16 cellular contexts compared by ENCODE assay signal in genomic region chr9:133339641-133340040, GRCh38. TPM values are rescaled to one million over a fixed set of nuclear protein-coding genes. Genes with fewer than 3 reads are reported as not detected.
A peak's percentile ranks its signal among the peaks of the same experiment; 100 is the strongest.
DNase-seq lines count a peak whose midpoint lies in the region; ATAC-seq, FAIRE-seq and TF ChIP-seq lines count a peak whose summit lies in the region.
"Had no signal": no experiment of that assay in that cellular context is flagged by ENCODE, and none has a peak within 500 bp of the region (broad histone marks: within the 10 kb centered on the region; RNA-seq: fewer than 3 reads in every experiment).

No MANE protein-coding gene starts in this region.

- DNase-seq in activated T-cell treated with anti-CD3 and anti-CD28 coated beads, Interleukin-2, amount 50 U/mL, for 24 hours, result no peak
- DNase-seq in activated T-cell treated with anti-CD3 and anti-CD28 coated beads, Interleukin-2, amount 50 U/mL, for 4 hours, result no peak
- DNase-seq in T-helper 17 cell (no peak), kidney (peak; percentile 10), GF-D8 (lab: John Stamatoyannopoulos, UW) (no peak), AG08395 (ENCODE audit: low spot score) (no peak), PC-9 (no peak)
- no peak for DNase-seq in stimulated activated naive B cell treated with anti-CD40 and anti-IgM and Interleukin-4, amounts not matched to agents 10 μg/mL and 1 μg/mL and 100 μg/mL, for 72 hours
- DNase-seq: activated gamma-delta T cell, body of pancreas, NCI-H1436 treated with DMSO at 0.1 percent for 48 hours, NCI-H82, upper lobe of left lung had no signal

- H3K4me3 Mint-ChIP-seq in activated T-cell treated with anti-CD3 and anti-CD28 coated beads, Interleukin-2, amount 50 U/mL, for 24 hours, result no peak overlapping the region
- no peak overlapping the region for H3K4me3 Mint-ChIP-seq in activated T-cell treated with anti-CD3 and anti-CD28 coated beads, Interleukin-2, amount 50 U/mL, for 4 hours
- no peak overlapping the region for H3K4me3 Mint-ChIP-seq in T-helper 17 cell
- peak overlapping the region in 1 of 2 donors; percentile 37 for H3K4me3 Mint-ChIP-seq in stimulated activated naive B cell treated with anti-CD40 and anti-IgM and Interleukin-4, amounts not matched to agents 10 μg/mL and 1 μg/mL and 100 μg/mL, for 72 hours

- H3K4me1 ChIP-seq in kidney (ENCODE audit: control insufficient read depth in 1 of 2, insufficient read depth in 1 of 2, low read depth in 1 of 2, low read length in 2 of 2) (peaks cover 0 to 10% of the 10 kb centered on the region in 2 donors), PC-9 (replicated peaks; ENCODE audit: insufficient read depth) (peaks cover 3% of the 10 kb centered on the region)

- H3K36me3 ChIP-seq in kidney (ENCODE audit: control insufficient read depth in 1 of 2, insufficient read depth in 2 of 2, low read length in 2 of 2) (peaks cover 7 to 18% of the 10 kb centered on the region in 2 donors), PC-9 (ENCODE audit: low read depth) (no peaks in the 10 kb centered on the region; the same call in 1 of the 2 replicates)

- H3K9me2 ChIP-seq in PC-9 (ENCODE audit: insufficient read depth), result no peaks in the 10 kb centered on the region

- H3K9me3 Mint-ChIP-seq in activated T-cell treated with anti-CD3 and anti-CD28 coated beads, Interleukin-2, amount 50 U/mL, for 24 hours, result no peaks in the 10 kb centered on the region
- H3K9me3 Mint-ChIP-seq in activated T-cell treated with anti-CD3 and anti-CD28 coated beads, Interleukin-2, amount 50 U/mL, for 4 hours, result no peaks in the 10 kb centered on the region
- peaks cover 0 to 4% of the 10 kb centered on the region in 2 donors for H3K9me3 Mint-ChIP-seq in stimulated activated naive B cell treated with anti-CD40 and anti-IgM and Interleukin-4, amounts not matched to agents 10 μg/mL and 1 μg/mL and 100 μg/mL, for 72 hours
- H3K9me3 Mint-ChIP-seq: nephron had no signal

- BruUV-seq in PC-9 (replicated peaks; lab: Mats Ljungman, UMichigan), result no TSS peak

- TF ChIP-seq CTCF in kidney (IDR thresholded peaks at IDR 0.05; ENCODE audit: borderline replicate concordance, extremely low read depth, insufficient read depth) (no peak), PC-9 (conservative IDR thresholded peaks at IDR 0.05) (no peak)

- no peak for FAIRE-seq in kidney (lab: Jason Lieb, UNC)
- FAIRE-seq: frontal cortex had no signal

- H3K4me3 ChIP-seq in kidney (ENCODE audit: low read length in 2 of 2) (no peak overlapping the region), PC-9 (no peak overlapping the region)
- H3K4me3 ChIP-seq: body of pancreas, prostate gland, upper lobe of left lung had no signal

- no peak overlapping the region for H3K9ac ChIP-seq in kidney (ENCODE audit: low read length in 2 of 2)

- POLR2A ChIA-PET in PC-9 (lab: Charles Lee; ENCODE audit: unreplicated experiment), result no interaction called here

- H3K9me3 ChIP-seq in T-helper 17 cell (ENCODE audit: control insufficient read depth, low read length, poor library complexity, severe bottlenecking), result no peaks in the 10 kb centered on the region
- no peaks in the 10 kb centered on the region for H3K9me3 ChIP-seq in kidney (ENCODE audit: control insufficient read depth in 1 of 2, low read length in 2 of 2)
- H3K9me3 ChIP-seq in PC-9 (ENCODE audit: insufficient read depth, low read depth), result no peaks in the 10 kb centered on the region
- H3K9me3 ChIP-seq: body of pancreas, prostate gland, upper lobe of left lung had no signal

- CTCF ChIA-PET in PC-9 (lab: Charles Lee), result no interaction called here

- no peaks in the 10 kb centered on the region for H3K27me3 Mint-ChIP-seq in activated T-cell treated with anti-CD3 and anti-CD28 coated beads, Interleukin-2, amount 50 U/mL, for 24 hours
- no peaks in the 10 kb centered on the region for H3K27me3 Mint-ChIP-seq in activated T-cell treated with anti-CD3 and anti-CD28 coated beads, Interleukin-2, amount 50 U/mL, for 4 hours (ENCODE audit: low read depth)
- no peaks in the 10 kb centered on the region for H3K27me3 Mint-ChIP-seq in T-helper 17 cell
- H3K27me3 Mint-ChIP-seq in stimulated activated naive B cell treated with anti-CD40 and anti-IgM and Interleukin-4, amounts not matched to agents 10 μg/mL and 1 μg/mL and 100 μg/mL, for 72 hours, result no peaks in the 10 kb centered on the region

- peaks cover 96% of the 10 kb centered on the region for H3K36me3 Mint-ChIP-seq in activated T-cell treated with anti-CD3 and anti-CD28 coated beads, Interleukin-2, amount 50 U/mL, for 24 hours (ENCODE audit: low read depth)
- H3K36me3 Mint-ChIP-seq in activated T-cell treated with anti-CD3 and anti-CD28 coated beads, Interleukin-2, amount 50 U/mL, for 4 hours (ENCODE audit: insufficient read depth), result peaks cover 27% of the 10 kb centered on the region
- peaks cover 2% of the 10 kb centered on the region for H3K36me3 Mint-ChIP-seq in T-helper 17 cell (ENCODE audit: low read depth)
- H3K36me3 Mint-ChIP-seq in stimulated activated naive B cell treated with anti-CD40 and anti-IgM and Interleukin-4, amounts not matched to agents 10 μg/mL and 1 μg/mL and 100 μg/mL, for 72 hours, result peaks cover 48 to 71% of the 10 kb centered on the region in 2 donors

- peak overlapping the region; percentile 79 for H3K27ac Mint-ChIP-seq in activated T-cell treated with anti-CD3 and anti-CD28 coated beads, Interleukin-2, amount 50 U/mL, for 24 hours
- peak overlapping the region; percentile 16 for H3K27ac Mint-ChIP-seq in T-helper 17 cell
- H3K27ac Mint-ChIP-seq in stimulated activated naive B cell treated with anti-CD40 and anti-IgM and Interleukin-4, amounts not matched to agents 10 μg/mL and 1 μg/mL and 100 μg/mL, for 72 hours, result peak overlapping the region; percentile 92
- H3K27ac Mint-ChIP-seq: nephron had no signal

- peaks cover 13% of the 10 kb centered on the region for H3K79me2 ChIP-seq in PC-9 (ENCODE audit: low read depth)

- H3F3A ChIP-seq in PC-9 (ENCODE audit: insufficient read depth, low read depth), result peaks cover 7% of the 10 kb centered on the region; the same call in 1 of the 2 replicates

- intact Hi-C loops in kidney (cut with DNase I) (loop anchor here (10.0 kb wide), 1 partner anchor 155 kb away; no protein-coding TSS in a partner anchor), PC-9 (cut with micrococcal nuclease; ENCODE audit: unreplicated experiment) (loop anchor here (5.0 kb wide), 2 partner anchors 63 to 307 kb away; partner anchors contain the start of gene GTF3C5)

- H3K27me3 ChIP-seq in PC-9 (ENCODE audit: insufficient read depth, low read depth), result no peaks in the 10 kb centered on the region
- H3K27me3 ChIP-seq: body of pancreas, upper lobe of left lung had no signal

- H4K20me1 ChIP-seq in PC-9 (ENCODE audit: insufficient read depth), result 0 out of 2 replicates have a peak, but pooled peaks cover 9% of the 10 kb centered on the region

- H2AFZ ChIP-seq in PC-9, result no peak overlapping the region

- H3K4me1 Mint-ChIP-seq in activated T-cell treated with anti-CD3 and anti-CD28 coated beads, Interleukin-2, amount 50 U/mL, for 24 hours (ENCODE audit: low read depth), result peaks cover 40% of the 10 kb centered on the region
- H3K4me1 Mint-ChIP-seq in activated T-cell treated with anti-CD3 and anti-CD28 coated beads, Interleukin-2, amount 50 U/mL, for 4 hours (ENCODE audit: low read depth), result peaks cover 35% of the 10 kb centered on the region
- peaks cover 28% of the 10 kb centered on the region for H3K4me1 Mint-ChIP-seq in T-helper 17 cell
- peaks cover 47 to 78% of the 10 kb centered on the region in 2 donors for H3K4me1 Mint-ChIP-seq in stimulated activated naive B cell treated with anti-CD40 and anti-IgM and Interleukin-4, amounts not matched to agents 10 μg/mL and 1 μg/mL and 100 μg/mL, for 72 hours

- H3K27ac ChIP-seq in kidney (ENCODE audit: low read depth in 2 of 2, low read length in 2 of 2) (no peak overlapping the region), PC-9 (no peak overlapping the region)
- H3K27ac ChIP-seq: body of pancreas, prostate gland had no signal

- ATAC-seq in activated T-cell treated with anti-CD3 and anti-CD28 coated beads, Interleukin-2, amount 50 U/mL, for 4 hours, result no peak
- no peak for ATAC-seq in T-helper 17 cell
- ATAC-seq in stimulated activated naive B cell treated with anti-CD40 and anti-IgM and Interleukin-4, amounts not matched to agents 10 μg/mL and 1 μg/mL and 100 μg/mL, for 72 hours (replicated peaks), result no peak
- ATAC-seq: body of pancreas had no signal

- H3K4me2 ChIP-seq in PC-9, result no peak overlapping the region

RNA-seq across cellular contexts. Expression of gene SURF6, which starts 3.7 kb away (rescaled TPM):
- 10 to 100 TPM; 56.0 to 61.7 (median 58.5) TPM for total RNA-seq in activated T-cell treated with anti-CD3 and anti-CD28 coated beads, Interleukin-2, amount 50 U/mL, for 4 hours
- total RNA-seq in T-helper 17 cell (10 to 100 TPM; 13.6 to 14.0 TPM), kidney (17.3 TPM), PC-9 (2021) (21.2 and 29.8 TPM in 2 replicates)
- polyA plus RNA-seq in kidney (ENCODE audit: insufficient read depth, low read depth, low replicate concordance), result 16.8 TPM

RNA-seq across cellular contexts. Expression of gene MED22, which starts 8.3 kb away (rescaled TPM):
- 10 to 100 TPM; 52.8 to 58.6 (median 55.3) TPM for total RNA-seq in activated T-cell treated with anti-CD3 and anti-CD28 coated beads, Interleukin-2, amount 50 U/mL, for 4 hours
- total RNA-seq in T-helper 17 cell (10 to 100 TPM; 23.4 to 23.6 TPM), kidney (32.7 TPM), PC-9 (2021) (38.2 and 38.7 TPM in 2 replicates)
- polyA plus RNA-seq in kidney (ENCODE audit: insufficient read depth, low read depth, low replicate concordance), result 24.6 TPM

RNA-seq across cellular contexts. Expression of gene RPL7A, which starts 8.4 kb away (rescaled TPM):
- total RNA-seq in activated T-cell treated with anti-CD3 and anti-CD28 coated beads, Interleukin-2, amount 50 U/mL, for 4 hours, result 1,000 to 10,000 TPM; 3,573 to 3,630 (median 3,625) TPM
- total RNA-seq in T-helper 17 cell (1,000 to 10,000 TPM; 2,417 to 2,552 TPM), kidney (1,502 TPM), PC-9 (2021) (2,381 and 2,937 TPM in 2 replicates)
- 2,097 TPM for polyA plus RNA-seq in kidney (ENCODE audit: insufficient read depth, low read depth, low replicate concordance)

RNA-seq across cellular contexts. Expression of gene SURF1, which starts 16.6 kb away (rescaled TPM):
- total RNA-seq in activated T-cell treated with anti-CD3 and anti-CD28 coated beads, Interleukin-2, amount 50 U/mL, for 4 hours, result 10 to 100 TPM; 24.1 to 37.1 (median 30.6) TPM
- total RNA-seq in T-helper 17 cell (10 to 100 TPM; 34.9 to 46.9 TPM), kidney (45.0 TPM), PC-9 (2021) (57.7 and 69.1 TPM in 2 replicates)
- 165 TPM for polyA plus RNA-seq in kidney (ENCODE audit: insufficient read depth, low read depth, low replicate concordance)

RNA-seq across cellular contexts. Expression of gene SURF2, which starts 16.7 kb away (rescaled TPM):
- 10 to 100 TPM; 48.0 to 64.1 (median 57.9) TPM for total RNA-seq in activated T-cell treated with anti-CD3 and anti-CD28 coated beads, Interleukin-2, amount 50 U/mL, for 4 hours
- total RNA-seq in T-helper 17 cell, result 10 to 100 TPM; 14.1 to 16.0 TPM
- 23.5 TPM for total RNA-seq in kidney
- polyA plus RNA-seq in kidney (ENCODE audit: insufficient read depth, low read depth, low replicate concordance), result 61.2 TPM
- 18.1 and 28.6 TPM in 2 replicates for total RNA-seq in PC-9 (2021)

Comparison
In these comparisons a context has a peak if more than half of its experiments do, and no peak if none do; other contexts are left out.
1. H3K27ac Mint-ChIP-seq: peak in every context shown above with its lines; median percentile 92 in stimulated activated naive B cell treated with anti-CD40 and anti-IgM and Interleukin-4, amounts not matched to agents 10 μg/mL and 1 μg/mL and 100 μg/mL, for 72 hours; 79 in activated T-cell treated with anti-CD3 and anti-CD28 coated beads, Interleukin-2, amount 50 U/mL, for 24 hours; 16 in T-helper 17 cell.